ENCODE assay signal across 23 cellular contexts in genomic region chr12:14612895-14613294, GRCh38. TPM values are rescaled to one million over a fixed set of nuclear protein-coding genes. Genes with fewer than 3 reads are reported as not detected.
A peak's percentile ranks its signal among the peaks of the same experiment; 100 is the strongest.
DNase-seq lines count a peak whose midpoint lies in the region; ATAC-seq, FAIRE-seq and TF ChIP-seq lines count a peak whose summit lies in the region.
"Had no signal": no experiment of that assay in that cellular context is flagged by ENCODE, and none has a peak within 500 bp of the region (broad histone marks: within the 10 kb centered on the region; RNA-seq: fewer than 3 reads in every experiment).

No MANE protein-coding gene starts in this region.

- 47 to 55% methylated on average over 3 of the region's 3 CpGs for WGBS in body of pancreas, 2 donors
- WGBS in pancreas, 2 donors, result 48 to 50% methylated on average over 3 of the region's 3 CpGs

- no peak for TF ChIP-seq CTCF in body of pancreas (IDR thresholded peaks at IDR 0.05)
- no peak for TF ChIP-seq CTCF in pancreas (IDR thresholded peaks at IDR 0.05)

- intact Hi-C loops in body of pancreas (cut with DNase I) (no loop called here), pancreas (cut with DNase I) (no loop called here)

- no peak for FAIRE-seq in pancreas (lab: Jason Lieb, UNC)

- peaks cover 8% of the 10 kb centered on the region for H3K4me1 ChIP-seq in body of pancreas
- H3K4me1 ChIP-seq in pancreas, result peaks cover 0 to 7% (median 0%) of the 10 kb centered on the region in 3 donors
- H3K4me1 ChIP-seq: SJSA1 had no signal

- H3K27ac ChIP-seq in body of pancreas (peak overlapping the region in 1 of 4 donors; percentile 16), pancreas (no peak overlapping the region)
- H3K27ac ChIP-seq: SJSA1 had no signal

- TF ChIP-seq POLR2A in body of pancreas (IDR thresholded peaks at IDR 0.05), result no peak

- H3K9me3 ChIP-seq in body of pancreas (no peaks in the 10 kb centered on the region), pancreas (peaks cover 0 to 3% (median 0%) of the 10 kb centered on the region in 4 donors)
- H3K9me3 ChIP-seq: SJSA1 had no signal

- H3K36me3 ChIP-seq in body of pancreas (replicated peaks in 1 of 2; ENCODE audit: insufficient read depth in 1 of 2, low read depth in 2 of 2), result no peaks in the 10 kb centered on the region
- no peaks in the 10 kb centered on the region for H3K36me3 ChIP-seq in pancreas
- H3K36me3 ChIP-seq: gastroesophageal sphincter, SJSA1 had no signal

- ATAC-seq in body of pancreas (peak; percentile 21), pancreas (peak in 3 of 4 donors; percentile 24 to 40 (median 29)), GM18502 (IDR thresholded peaks at IDR 0.05; ENCODE audit: poor library complexity, unreplicated experiment) (no peak)
- ATAC-seq: activated T-helper 17 cell treated with anti-CD3 and anti-CD28 coated beads, Interleukin-2, amount 50 U/mL, for 72 hours; gastroesophageal sphincter had no signal

- H3K27me3 ChIP-seq in body of pancreas, result no peaks in the 10 kb centered on the region
- H3K27me3 ChIP-seq in pancreas, result no peaks in the 10 kb centered on the region
- H3K27me3 ChIP-seq: dorsolateral prefrontal cortex, gastroesophageal sphincter, SJSA1 had no signal

- DNase-seq in DMS79 treated with DMSO at 0.1 percent for 48 hours (lab: John Stamatoyannopoulos, UW) (peak; percentile 63), NCI-H1092 treated with DMSO at 0.1 percent for 48 hours (lab: John Stamatoyannopoulos, UW) (peak; percentile 34), body of pancreas (no peak), pancreas (no peak), inferior parietal cortex (ENCODE audit: extremely low spot score) (no peak), H4 (ENCODE audit: low spot score) (no peak)
- no peak for DNase-seq in activated T-cell treated with anti-CD3 and anti-CD28 coated beads, Interleukin-2, amount 50 U/mL, for 48 hours
- DNase-seq: activated CD4-positive, CD25-positive, alpha-beta regulatory T cell treated with anti-CD3 and anti-CD28 coated beads, Interleukin-2, amount 50 U/mL, for 72 hours; AML-193; erythroblast; GDM1; KG1; NCI-H1436 treated with DMSO at 0.1 percent for 48 hours; NCI-H510A; OCI-M1; stimulated activated CD8-positive, alpha-beta memory T cell treated with anti-CD3 and anti-CD28 coated beads, Interleukin-4, amount 100 ng/mL, for 48 hours; T1000 had no signal

- H3K4me3 ChIP-seq in body of pancreas, result no peak overlapping the region
- H3K4me3 ChIP-seq in pancreas, result no peak overlapping the region
- H3K4me3 ChIP-seq: dorsolateral prefrontal cortex, gastroesophageal sphincter, SJSA1, skin epidermis had no signal

RNA-seq across cellular contexts. Expression of gene PLBD1, which starts 45.2 kb away (rescaled TPM):
- total RNA-seq in body of pancreas (10 to 100 TPM in 1 of 2 donors, 1 to 10 TPM in 1; 4.6 to 14.5 TPM), pancreas (10 to 100 TPM in 5 of 6 donors, 1 to 10 TPM in 1; 8.7 to 35.4 (median 12.5) TPM)
- 1 to 10 TPM; 3.2 to 4.1 TPM for polyA plus RNA-seq in pancreas
- not detected in 2 replicates for total RNA-seq in H4 (2014; rRNA removed; shearing (Covaris generic))
- total RNA-seq: activated T-helper 17 cell treated with anti-CD3 and anti-CD28 coated beads, Interleukin-2, amount 50 U/mL, for 72 hours; SJSA1 had no signal

Comparison
In these comparisons a context has a peak if more than half of its experiments do, and no peak if none do; other contexts are left out.
1. DNase-seq: peak in DMS79 treated with DMSO at 0.1 percent for 48 hours (single experiment) and NCI-H1092 treated with DMSO at 0.1 percent for 48 hours (single experiment); none in body of pancreas (0 of 4), pancreas (0 of 6), inferior parietal cortex (single experiment), activated T-cell treated with anti-CD3 and anti-CD28 coated beads, Interleukin-2, amount 50 U/mL, for 48 hours (0 of 2) and H4 (single experiment).